12 cellular contexts compared by ENCODE assay signal in genomic region chr6:4913705-4914411, GRCh38.
A peak's percentile ranks its signal among the peaks of the same experiment; 100 is the strongest.
DNase-seq lines count a peak whose midpoint lies in the region; ATAC-seq and TF ChIP-seq lines count a peak whose summit lies in the region.
"Had no signal": no experiment of that assay in that cellular context is flagged by ENCODE, and none has a peak within 500 bp of the region (broad histone marks: within the 10 kb centered on the region; RNA-seq: fewer than 3 reads in every experiment).

No MANE protein-coding gene starts in this region.

- peaks cover 31% of the 10 kb centered on the region for H3K36me3 Mint-ChIP-seq in CD8-positive, alpha-beta T cell
- peaks cover 4% of the 10 kb centered on the region for H3K36me3 Mint-ChIP-seq in endothelial cell (ENCODE audit: low read depth, unreplicated experiment)
- peaks cover 7% of the 10 kb centered on the region for H3K36me3 Mint-ChIP-seq in natural killer cell

- POLR2A ChIA-PET in CD8-positive, alpha-beta T cell (lab: Charles Lee) = no interaction called here

- H3K4me1 Mint-ChIP-seq in CD8-positive, alpha-beta T cell (ENCODE audit: low read depth) = peaks cover 77% of the 10 kb centered on the region
- H3K4me1 Mint-ChIP-seq in endothelial cell (ENCODE audit: unreplicated experiment) = peaks cover 28% of the 10 kb centered on the region
- peaks cover 70% of the 10 kb centered on the region in 2 donors for H3K4me1 Mint-ChIP-seq in natural killer cell

- H3K4me1 ChIP-seq in CD8-positive, alpha-beta T cell (ENCODE audit: insufficient read depth, low read length) = peaks cover 51% of the 10 kb centered on the region

- intact Hi-C loops in CD8-positive, alpha-beta T cell (cut with DNase I, micrococcal nuclease) = no loop called here
- intact Hi-C loops in natural killer cell (cut with micrococcal nuclease) = loop anchor here (10.0 kb wide), 1 partner anchor 139 kb away; the partner anchor contains the start of gene CDYL

- no peak for TF ChIP-seq CTCF in CD8-positive, alpha-beta T cell (IDR thresholded peaks at IDR 0.05)
- TF ChIP-seq CTCF in endothelial cell (IDR thresholded peaks at IDR 0.05; ENCODE audit: unreplicated experiment) (no peak), natural killer cell (IDR thresholded peaks at IDR 0.05) (no peak), foreskin fibroblast (IDR thresholded peaks at IDR 0.05; ENCODE audit: low read depth, low read length) (no peak)

- no peaks in the 10 kb centered on the region for H3K9me3 ChIP-seq in CD8-positive, alpha-beta T cell (ENCODE audit: low read length)
- H3K9me3 ChIP-seq: upper lobe of left lung had no signal

- no peaks in the 10 kb centered on the region for H3K27me3 ChIP-seq in CD8-positive, alpha-beta T cell (ENCODE audit: insufficient read depth, low read length)
- H3K27me3 ChIP-seq: upper lobe of left lung had no signal

- no peaks in the 10 kb centered on the region for H3K9me3 Mint-ChIP-seq in CD8-positive, alpha-beta T cell
- H3K9me3 Mint-ChIP-seq in endothelial cell (ENCODE audit: unreplicated experiment) (no peaks in the 10 kb centered on the region), natural killer cell (no peaks in the 10 kb centered on the region)

- no peak overlapping the region for H3K4me3 ChIP-seq in CD8-positive, alpha-beta T cell (ENCODE audit: low read depth, low read length)
- H3K4me3 ChIP-seq in foreskin fibroblast (ENCODE audit: low read depth in 1 of 2, low read length in 2 of 2) = no peak overlapping the region
- H3K4me3 ChIP-seq: upper lobe of left lung had no signal

- DNase-seq in CD8-positive, alpha-beta T cell = no peak
- DNase-seq in NCI-H2029 treated with DMSO at 0.1 percent for 48 hours (lab: John Stamatoyannopoulos, UW) = peak; percentile 51
- DNase-seq in endothelial cell (ENCODE audit: low spot score) = no peak
- DNase-seq in natural killer cell = no peak
- no peak for DNase-seq in activated effector memory CD4-positive, alpha-beta T cell treated with anti-CD3 and anti-CD28 coated beads, Interleukin-2, amount 50 U/mL, for 16 hours
- no peak for DNase-seq in GF-D8 (lab: John Stamatoyannopoulos, UW)
- no peak for DNase-seq in foreskin fibroblast
- DNase-seq: OCI-M1, T-helper 2 cell, upper lobe of left lung had no signal

- H3K4me3 Mint-ChIP-seq in CD8-positive, alpha-beta T cell = peak overlapping the region; percentile 33
- H3K4me3 Mint-ChIP-seq in endothelial cell (ENCODE audit: unreplicated experiment) = no peak overlapping the region
- peak overlapping the region; percentile 52 for H3K4me3 Mint-ChIP-seq in natural killer cell
- H3K4me3 Mint-ChIP-seq: B cell had no signal

- no peaks in the 10 kb centered on the region for H3K36me3 ChIP-seq in CD8-positive, alpha-beta T cell (ENCODE audit: insufficient read depth, low read length)

- no peak overlapping the region for H3K27ac ChIP-seq in CD8-positive, alpha-beta T cell (ENCODE audit: low read depth, low read length)
- H3K27ac ChIP-seq: upper lobe of left lung had no signal

- H3K27me3 Mint-ChIP-seq in CD8-positive, alpha-beta T cell (ENCODE audit: low read depth) = no peaks in the 10 kb centered on the region
- H3K27me3 Mint-ChIP-seq in endothelial cell (ENCODE audit: unreplicated experiment) = peaks cover 2% of the 10 kb centered on the region
- no peaks in the 10 kb centered on the region for H3K27me3 Mint-ChIP-seq in natural killer cell (ENCODE audit: low read depth in 2 of 2)
- H3K27me3 Mint-ChIP-seq: B cell had no signal

- no peak for ATAC-seq in CD8-positive, alpha-beta T cell
- ATAC-seq in natural killer cell (no peak), HG03097 (IDR thresholded peaks at IDR 0.05; ENCODE audit: low FRiP score, unreplicated experiment) (no peak)

- H3K27ac Mint-ChIP-seq in CD8-positive, alpha-beta T cell = peak overlapping the region; percentile 47
- H3K27ac Mint-ChIP-seq in endothelial cell (ENCODE audit: unreplicated experiment) (peak overlapping the region; percentile 90), natural killer cell (peak overlapping the region; percentile 66 to 83)
- H3K27ac Mint-ChIP-seq: B cell had no signal

- CTCF ChIA-PET in CD8-positive, alpha-beta T cell (lab: Charles Lee) = no interaction called here
